Comparison of ENCODE assay signal across 1 cellular context in the genomic region with DNA sequence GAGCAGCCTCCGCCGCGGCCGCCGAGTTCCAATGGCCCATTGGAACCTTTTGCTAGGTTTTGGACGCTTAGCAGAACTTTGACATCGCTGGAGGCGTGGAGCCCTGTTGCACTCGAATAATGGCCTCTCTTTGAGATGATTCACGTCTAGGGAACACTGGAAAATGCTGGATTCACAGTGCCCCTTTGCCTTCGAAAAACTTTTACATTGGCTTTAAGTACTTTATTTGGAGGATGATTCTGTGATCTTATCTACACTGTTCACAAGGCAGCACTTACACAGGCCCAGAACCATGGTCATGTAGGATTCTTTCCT.
TF ChIP-seq lines count a peak whose summit lies in the region.

No MANE protein-coding gene starts in this region.

TF ChIP-seq in H1, 55 proteins besides CTCF, POLR2A, EP300 and RAD21 (continued from another document):
- TF ChIP-seq RNF2 (IDR thresholded peaks at IDR 0.05; ENCODE audit: borderline replicate concordance, low read depth, low read length, missing control alignments, poor library complexity, severe bottlenecking): peak; percentile 57
- no peak for TF ChIP-seq SIN3A (conservative IDR thresholded peaks at IDR 0.05 in 1 of 2, IDR thresholded peaks at IDR 0.05 in 1 of 2; ENCODE audit: low read depth in 1 of 2, low read length in 2 of 2)
